8 cellular contexts compared by ENCODE assay signal in the genomic region with DNA sequence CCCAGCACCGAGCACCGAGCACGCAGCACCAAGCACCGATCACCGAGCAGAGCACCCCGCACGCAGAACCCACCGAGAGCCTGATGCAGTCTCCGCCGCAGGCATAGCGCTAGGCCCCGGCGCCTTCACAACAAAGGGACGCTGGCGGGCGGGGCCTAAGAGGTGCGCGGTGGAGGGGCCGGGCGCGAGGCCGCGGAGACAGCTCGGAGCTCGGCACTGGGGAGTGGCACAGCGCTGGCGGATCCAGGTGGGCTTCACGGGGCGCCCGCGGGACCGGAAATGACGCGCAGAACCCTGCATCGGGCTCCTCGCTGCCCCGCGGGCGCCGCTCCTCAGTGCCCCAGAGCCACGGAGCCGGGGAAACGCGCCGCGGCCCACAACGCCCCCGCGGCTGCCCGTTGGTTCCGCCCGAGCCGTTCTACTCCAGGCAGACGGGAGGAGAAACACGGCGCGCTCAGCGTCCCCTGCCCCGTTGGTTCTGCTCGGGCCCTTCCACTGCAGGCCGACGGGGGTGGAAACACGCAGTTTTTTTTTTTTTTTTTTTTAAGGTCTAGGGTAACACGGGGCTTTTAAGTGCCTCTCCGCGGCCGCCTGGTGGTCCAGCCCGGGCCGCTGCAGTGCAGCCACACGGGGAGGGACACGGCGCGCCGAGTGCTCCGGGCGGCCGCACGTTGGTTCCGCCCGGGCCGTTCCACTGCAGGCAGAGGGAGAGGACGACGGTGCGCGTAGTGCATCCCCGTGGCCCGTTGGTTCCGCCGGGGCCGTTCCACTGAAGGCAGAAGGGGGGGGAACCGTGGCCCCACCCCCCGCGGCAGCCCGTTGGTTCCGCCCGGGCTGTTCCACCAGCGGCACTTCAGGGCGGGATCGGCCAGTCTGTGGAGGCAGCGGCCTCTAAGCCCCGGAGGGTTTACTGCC. TPM values are rescaled to one million over a fixed set of nuclear protein-coding genes. Genes with fewer than 3 reads are reported as not detected.
DNase-seq lines count a peak whose midpoint lies in the region; ATAC-seq, FAIRE-seq and TF ChIP-seq lines count a peak whose summit lies in the region.
"Not testable (repeated sequence)": the region's sequence is repeated elsewhere in the genome, so short reads cannot be mapped to it uniquely, and the experiment has no call there.

No MANE protein-coding gene starts in this region.

- DNase-seq in Caco-2, result peak; percentile 87 to 95
- not testable (repeated sequence) for DNase-seq in HTR-8/SVneo (ENCODE audit: insufficient read length, low spot score); esophagus muscularis mucosa (ENCODE audit: extremely low spot score)
- peak; percentile 80 for DNase-seq in RPMI7951 (ENCODE audit: low read depth)
- DNase-seq in activated T-helper 1 cell treated with anti-CD3 and anti-CD28 coated beads, Interleukin-2, amount 50 U/mL, for 16 hours (ENCODE audit: low read depth in 1 of 2, low spot score in 1 of 2), result peak; percentile 71 to 93
- DNase-seq in myocyte (ENCODE audit: low read depth), result peak; percentile 62
- DNase-seq in stimulated activated CD8-positive, alpha-beta memory T cell treated with anti-CD3 and anti-CD28 coated beads, Interleukin-2, amount 100 ng/mL, for 1 hour (ENCODE audit: low read depth in 2 of 2), result peak; percentile 52 to 83

- CTCF ChIA-PET in Caco-2 (lab: Charles Lee), result not testable (repeated sequence)

- peak overlapping the region; percentile 53 to 92 (median 88) for H3K27ac ChIP-seq in esophagus muscularis mucosa (replicated peaks in 1 of 4)

- peaks cover 14% of the 10 kb centered on the region for H3K36me3 Mint-ChIP-seq in Caco-2 (ENCODE audit: insufficient read depth, unreplicated experiment)

- WGBS in esophagus muscularis mucosa, result 0% methylated on average over 28 of the region's 101 CpGs

- not testable (repeated sequence) for H3K27me3 ChIP-seq in Caco-2 (replicated peaks; ENCODE audit: control insufficient read depth, insufficient read depth, low read length); esophagus muscularis mucosa

- H3K4me1 Mint-ChIP-seq in Caco-2 (ENCODE audit: low read depth, unreplicated experiment), result not testable (repeated sequence)

- H3K4me1 ChIP-seq in Caco-2, result not testable (repeated sequence)
- peaks cover 0 to 16% (median 0%) of the 10 kb centered on the region in 4 donors for H3K4me1 ChIP-seq in esophagus muscularis mucosa

- peak overlapping the region; percentile 67 for H3K4me3 Mint-ChIP-seq in Caco-2 (ENCODE audit: unreplicated experiment)

- intact Hi-C loops in Caco-2 (cut with micrococcal nuclease; ENCODE audit: unreplicated experiment); esophagus muscularis mucosa (cut with DNase I): not testable (repeated sequence)

- H3K4me3 ChIP-seq in Caco-2 (ENCODE audit: low read depth, low read length), result peak overlapping the region; percentile 40
- H3K4me3 ChIP-seq in esophagus muscularis mucosa, result peak overlapping the region in 3 of 4 donors; percentile 47 to 71 (median 63)

- H3K27ac Mint-ChIP-seq in Caco-2 (ENCODE audit: unreplicated experiment), result peak overlapping the region; percentile 85

- H3K27me3 Mint-ChIP-seq in Caco-2 (ENCODE audit: insufficient read depth, unreplicated experiment), result not testable (repeated sequence)

- TSS peak; percentile 64 for BruUV-seq in Caco-2 (replicated peaks; lab: Mats Ljungman, UMichigan)

- H3K9me3 Mint-ChIP-seq in Caco-2 (ENCODE audit: unreplicated experiment), result not testable (repeated sequence)

- FAIRE-seq in HTR-8/SVneo (lab: Jason Lieb, UNC), result peak; percentile 98

- H3K36me3 ChIP-seq in Caco-2 (ENCODE audit: control insufficient read depth, insufficient read depth, low read length), result not testable (repeated sequence)
- H3K36me3 ChIP-seq in esophagus muscularis mucosa, result peaks cover 0 to 12% (median 2%) of the 10 kb centered on the region in 4 donors

- not testable (repeated sequence) for TF ChIP-seq POLR2A in esophagus muscularis mucosa (IDR thresholded peaks at IDR 0.05; ENCODE audit: low read depth)

- ATAC-seq in GM21576 (IDR thresholded peaks at IDR 0.05; ENCODE audit: unreplicated experiment), result peak; percentile 60

- TF ChIP-seq CTCF in Caco-2 (IDR thresholded peaks at IDR 0.05; ENCODE audit: insufficient read depth in 1 of 2, low read depth in 1 of 2, low read length in 1 of 2, severe bottlenecking in 1 of 2, unreplicated experiment in 1 of 2), result not testable (repeated sequence)
- peak in 1 of 3 experiments; percentile 59 for TF ChIP-seq CTCF in esophagus muscularis mucosa (IDR thresholded peaks at IDR 0.05)

- TF ChIP-seq EP300 in esophagus muscularis mucosa (IDR thresholded peaks at IDR 0.05), result not testable (repeated sequence)

- POLR2A ChIA-PET in Caco-2 (lab: Charles Lee), result not testable (repeated sequence)

- not testable (repeated sequence) for H3K9me3 ChIP-seq in Caco-2, esophagus muscularis mucosa

RNA-seq across cellular contexts. Expression of a gene that starts 21.8 kb away (rescaled TPM):
- total RNA-seq in Caco-2 (2022) (49.6 and 53.7 TPM in 2 replicates), esophagus muscularis mucosa (10 to 100 TPM; 18.2 to 46.9 (median 31.4) TPM), myocyte (13.0 and 13.2 TPM in 2 replicates)
- total RNA-seq in RPMI7951 (2014; rRNA removed; shearing (Covaris generic)), result 4.4 and 8.1 TPM in 2 replicates
- 24.8 TPM for polyA plus RNA-seq in myocyte (2012)

RNA-seq across cellular contexts. Expression of a gene that starts 32.4 kb away (rescaled TPM):
- total RNA-seq in Caco-2 (2022), result 76.7 and 85.8 TPM in 2 replicates
- total RNA-seq in RPMI7951 (2014; rRNA removed; shearing (Covaris generic)), result 24.0 and 30.3 TPM in 2 replicates
- 100 to 1,000 TPM in 1 of 4 donors, 10 to 100 TPM in 3; 66.4 to 119 (median 82.7) TPM for total RNA-seq in esophagus muscularis mucosa
- total RNA-seq in myocyte, result 36.6 and 39.6 TPM in 2 replicates
- polyA plus RNA-seq in myocyte (2012), result 49.4 TPM

RNA-seq across cellular contexts. Expression of a gene that starts 53.3 kb away (rescaled TPM):
- 26.1 and 26.4 TPM in 2 replicates for total RNA-seq in Caco-2 (2022)
- total RNA-seq in RPMI7951 (2014; rRNA removed; shearing (Covaris generic)), result 10.1 and 10.9 TPM in 2 replicates
- 10 to 100 TPM; 25.7 to 65.0 (median 35.6) TPM for total RNA-seq in esophagus muscularis mucosa
- 25.6 and 26.6 TPM in 2 replicates for total RNA-seq in myocyte
- polyA plus RNA-seq in myocyte (2012), result 24.4 TPM
